Comparison of ENCODE assay signal across 15 cellular contexts in the genomic region with DNA sequence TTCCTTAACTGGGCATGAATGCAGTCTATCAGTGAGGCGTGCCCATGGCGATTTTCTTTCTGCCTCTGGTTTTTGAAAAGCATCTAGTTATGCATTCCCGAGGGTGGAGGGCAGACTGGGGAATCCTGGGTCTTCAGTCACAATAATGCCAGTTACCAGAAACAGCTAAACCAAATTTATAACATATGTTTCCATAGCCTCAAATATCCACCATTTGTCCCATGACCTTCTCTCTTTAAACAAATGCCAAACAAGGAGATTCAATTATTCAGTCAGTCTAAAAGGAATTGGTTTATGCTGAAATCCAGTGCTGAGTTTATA.
DNase-seq lines count a peak whose midpoint lies in the region; ATAC-seq and TF ChIP-seq lines count a peak whose summit lies in the region.
"Had no signal": no experiment of that assay in that cellular context is flagged by ENCODE, and none has a peak within 500 bp of the region (broad histone marks: within the 10 kb centered on the region; RNA-seq: fewer than 3 reads in every experiment).

No MANE protein-coding gene starts in this region.

- peaks cover 12% of the 10 kb centered on the region for H3K4me1 ChIP-seq in Panc1 (ENCODE audit: control insufficient read depth, insufficient read depth, low read length)
- no peaks in the 10 kb centered on the region for H3K4me1 ChIP-seq in fibroblast of lung (ENCODE audit: control insufficient read depth, extremely low read depth, insufficient read depth, low read length)
- peaks cover 6% of the 10 kb centered on the region for H3K4me1 ChIP-seq in parathyroid adenoma
- no peaks in the 10 kb centered on the region for H3K4me1 ChIP-seq in Peyer's patch

- H3K79me2 ChIP-seq in fibroblast of lung (ENCODE audit: control insufficient read depth, insufficient read depth, low read length) (no peaks in the 10 kb centered on the region), parathyroid adenoma (no peaks in the 10 kb centered on the region)

- POLR2A ChIA-PET in Panc1 (lab: Charles Lee), result no interaction called here

- intact Hi-C loops in Panc1 (cut with micrococcal nuclease; ENCODE audit: unreplicated experiment), result no loop called here

- H2AFZ ChIP-seq in fibroblast of lung (ENCODE audit: low read length), result no peak overlapping the region
- peak overlapping the region; percentile 58 for H2AFZ ChIP-seq in parathyroid adenoma

- H3K4me2 ChIP-seq in fibroblast of lung (ENCODE audit: extremely low read depth, insufficient read depth, low read length) (no peak overlapping the region), parathyroid adenoma (ENCODE audit: low read length) (no peak overlapping the region)

- DNase-seq in AG20443 (ENCODE audit: low spot score) (peak; percentile 61), Panc1 (ENCODE audit: low read depth, low spot score) (no peak), fibroblast of lung (ENCODE audit: low read depth in 2 of 2) (peak; percentile 47 to 67), NCI-H226 (no peak), Peyer's patch (no peak), DMS153 treated with DMSO at 0.1 percent for 48 hours (lab: John Stamatoyannopoulos, UW; ENCODE audit: unreplicated experiment) (no peak)
- DNase-seq in stimulated activated CD4-positive, alpha-beta T cell treated with anti-CD3 and anti-CD28 coated beads, Interleukin-4, amount 100 ng/mL, for 24 hours, result no peak
- DNase-seq: activated CD4-positive, alpha-beta T cell treated with anti-CD3 and anti-CD28 coated beads for 48 hours; DND-41; dorsolateral prefrontal cortex; NCI-H1694 treated with DMSO at 0.1 percent for 48 hours; stimulated activated CD4-positive, alpha-beta T cell treated with anti-CD3 and anti-CD28 coated beads, Interleukin-12 subunit alpha, Interleukin-12 subunit beta, amount 100 ng/mL, for 4 hours; substantia nigra had no signal

- no peaks in the 10 kb centered on the region; the same call in 1 of the 2 replicates for H3K9me3 ChIP-seq in Panc1 (ENCODE audit: control insufficient read depth, insufficient read depth, low read depth, low read length)
- H3K9me3 ChIP-seq in fibroblast of lung (ENCODE audit: control insufficient read depth, insufficient read depth, low read depth, low read length), result no peaks in the 10 kb centered on the region
- no peaks in the 10 kb centered on the region for H3K9me3 ChIP-seq in parathyroid adenoma (ENCODE audit: control insufficient read depth, low read length)
- H3K9me3 ChIP-seq in Peyer's patch, result no peaks in the 10 kb centered on the region

- no peaks in the 10 kb centered on the region for H4K20me1 ChIP-seq in fibroblast of lung (ENCODE audit: control insufficient read depth, extremely low read depth, insufficient read depth, low read length)

- H3K36me3 ChIP-seq in Panc1 (ENCODE audit: control insufficient read depth, insufficient read depth, low read length), result no peaks in the 10 kb centered on the region
- no peaks in the 10 kb centered on the region for H3K36me3 ChIP-seq in fibroblast of lung (ENCODE audit: control insufficient read depth, insufficient read depth, low read length)
- H3K36me3 ChIP-seq in parathyroid adenoma (ENCODE audit: control insufficient read depth, insufficient read depth, low read length), result no peaks in the 10 kb centered on the region
- no peaks in the 10 kb centered on the region for H3K36me3 ChIP-seq in Peyer's patch

- H3K27ac ChIP-seq in Panc1 (ENCODE audit: low read length), result peak overlapping the region; percentile 60
- no peak overlapping the region for H3K27ac ChIP-seq in fibroblast of lung (ENCODE audit: insufficient read depth, low read length)
- H3K27ac ChIP-seq in parathyroid adenoma, result no peak overlapping the region
- H3K27ac ChIP-seq in Peyer's patch, result peak overlapping the region in 1 of 4 donors; percentile 66
- H3K27ac ChIP-seq: C4-2B, dorsolateral prefrontal cortex had no signal

- in situ Hi-C loops in Panc1 (cut with HindIII; ENCODE audit: low pct_unique_long_range_greater_than_20kb, low sequenced_read_pairs), result no loop called here

- no peak for ATAC-seq in Panc1

- TF ChIP-seq CTCF in Panc1 (IDR thresholded peaks at IDR 0.05), result no peak
- TF ChIP-seq CTCF in fibroblast of lung (conservative IDR thresholded peaks at IDR 0.05 in 1 of 2, IDR thresholded peaks at IDR 0.05 in 1 of 2; ENCODE audit: low read depth in 1 of 2, low read length in 2 of 2), result no peak
- TF ChIP-seq CTCF in parathyroid adenoma (IDR thresholded peaks at IDR 0.05), result no peak
- TF ChIP-seq CTCF in Peyer's patch (IDR thresholded peaks at IDR 0.05), result no peak

- CTCF ChIA-PET in Panc1 (lab: Charles Lee), result interaction anchor here (0.6 kb wide), 1 partner anchor 202 kb away, joined by 3 read pairs; no protein-coding TSS in a partner anchor

- H3K27me3 ChIP-seq in Panc1 (ENCODE audit: control insufficient read depth, insufficient read depth, low read length) (no peaks in the 10 kb centered on the region), fibroblast of lung (ENCODE audit: control insufficient read depth, insufficient read depth, low read length) (no peaks in the 10 kb centered on the region), parathyroid adenoma (ENCODE audit: control insufficient read depth, insufficient read depth, low read length) (no peaks in the 10 kb centered on the region), Peyer's patch (no peaks in the 10 kb centered on the region)

- no peak overlapping the region for H3K4me3 ChIP-seq in Panc1 (ENCODE audit: low read depth in 2 of 2, low read length in 2 of 2)
- no peak overlapping the region for H3K4me3 ChIP-seq in fibroblast of lung (replicated peaks in 1 of 4; ENCODE audit: control extremely low read depth in 1 of 4, insufficient read depth in 1 of 4, low read depth in 3 of 4, low read length in 4 of 4)
- H3K4me3 ChIP-seq in parathyroid adenoma (ENCODE audit: low read depth, low read length), result no peak overlapping the region
- H3K4me3 ChIP-seq in Peyer's patch, result no peak overlapping the region
- H3K4me3 ChIP-seq: dorsolateral prefrontal cortex had no signal

- H3K9ac ChIP-seq in fibroblast of lung (ENCODE audit: insufficient read depth, low read length) (no peak overlapping the region), parathyroid adenoma (no peak overlapping the region)

- BruUV-seq in Panc1 (replicated peaks; lab: Mats Ljungman, UMichigan), result no TSS peak

- no peak for TF ChIP-seq POLR2A in Peyer's patch (IDR thresholded peaks at IDR 0.05)

Comparison
In these comparisons a context has a peak if more than half of its experiments do, and no peak if none do; other contexts are left out.
1. DNase-seq: peak in AG20443 (single experiment) and fibroblast of lung (2 of 2); none in Panc1 (single experiment), NCI-H226 (single experiment), Peyer's patch (0 of 3), stimulated activated CD4-positive, alpha-beta T cell treated with anti-CD3 and anti-CD28 coated beads, Interleukin-4, amount 100 ng/mL, for 24 hours (single experiment) and DMS153 treated with DMSO at 0.1 percent for 48 hours (single experiment).